In genomic region chr11:121892863-121893262, GRCh38 we compare ENCODE assay signal across 24 cellular contexts.
DNase-seq lines count a peak whose midpoint lies in the region; ATAC-seq and TF ChIP-seq lines count a peak whose summit lies in the region.
"Had no signal": no experiment of that assay in that cellular context is flagged by ENCODE, and none has a peak within 500 bp of the region (broad histone marks: within the 10 kb centered on the region; RNA-seq: fewer than 3 reads in every experiment).

No MANE protein-coding gene starts in this region.

- peak overlapping the region; percentile 53 for H3K4ac ChIP-seq in IMR-90 (ENCODE audit: low read depth, low read length)

- H3K4me2 ChIP-seq in IMR-90 (ENCODE audit: low read depth, low read length), result no peak overlapping the region

- H2AK5ac ChIP-seq in IMR-90 (ENCODE audit: low read depth, low read length), result peak overlapping the region; percentile 78; the same call in 1 of the 2 replicates

- peak overlapping the region; percentile 71; the same call in 1 of the 2 replicates for H2BK120ac ChIP-seq in IMR-90 (ENCODE audit: low read depth, low read length)

- H3K14ac ChIP-seq in IMR-90 (replicated peaks; ENCODE audit: low read depth, low read length), result 0 out of 2 replicates have a peak overlapping the region, but pooled peaks have one; percentile 43

- intact Hi-C loops in IMR-90 (cut with micrococcal nuclease), result loop anchor here (5.0 kb wide), 1 partner anchor 39 kb away; no protein-coding TSS in a partner anchor
- intact Hi-C loops in activated naive CD4-positive, alpha-beta T cell treated with anti-CD3 and anti-CD28 coated beads for 36 hours (cut with micrococcal nuclease), result no loop called here

- H2AK9ac ChIP-seq in IMR-90 (replicated peaks; ENCODE audit: low read depth, low read length, poor library complexity), result no peak overlapping the region

- dilution Hi-C loops in IMR-90 (cut with HindIII; ENCODE audit: low sequenced_read_pairs, unreplicated experiment), result no loop called here

- H2AFZ ChIP-seq in IMR-90 (replicated peaks; ENCODE audit: low read length, poor library complexity), result no peak overlapping the region

- H3K36me3 Mint-ChIP-seq in activated naive CD4-positive, alpha-beta T cell treated with anti-CD3 and anti-CD28 coated beads for 36 hours (ENCODE audit: low read depth), result no peaks in the 10 kb centered on the region
- H3K36me3 Mint-ChIP-seq: activated CD4-positive, alpha-beta memory T cell treated with anti-CD3 and anti-CD28 coated beads for 36 hours; activated naive CD4-positive, alpha-beta T cell treated with anti-CD3 and anti-CD28 coated beads, Interleukin-2, amount 50 U/mL, for 72 hours had no signal

- no peaks in the 10 kb centered on the region for H3K79me1 ChIP-seq in IMR-90 (ENCODE audit: low read depth in 1 of 2, low read length in 2 of 2)

- in situ Hi-C loops in IMR-90 (cut with MboI; ENCODE audit: low sequenced_read_pairs) (no loop called here), astrocyte of the cerebellum (cut with HindIII; ENCODE audit: low sequenced_read_pairs) (no loop called here)

- no peak overlapping the region for H3K23ac ChIP-seq in IMR-90 (ENCODE audit: low read depth, low read length)

- H4K20me1 ChIP-seq in IMR-90 (ENCODE audit: insufficient read depth, low read length), result no peaks in the 10 kb centered on the region

- peak overlapping the region; percentile 51; the same call in 1 of the 2 replicates for H2BK20ac ChIP-seq in IMR-90 (ENCODE audit: low read depth, low read length)

- H3K36me3 ChIP-seq in IMR-90 (ENCODE audit: control insufficient read depth, insufficient read depth, low read length), result no peaks in the 10 kb centered on the region
- H3K36me3 ChIP-seq: esophagus muscularis mucosa, neutrophil, SJSA1, thyroid gland had no signal

- DNase-seq in IMR-90 (peak; percentile 56), astrocyte of the cerebellum (ENCODE audit: low read depth) (peak; percentile 68), fibroblast of peridontal ligament (ENCODE audit: extremely low read depth) (peak; percentile 50), renal cortical epithelial cell (ENCODE audit: low read depth) (peak; percentile 91), AML-193 (lab: John Stamatoyannopoulos, UW) (no peak), 8988T (no peak)
- no peak for DNase-seq in activated naive CD4-positive, alpha-beta T cell treated with anti-CD3 and anti-CD28 coated beads for 36 hours
- DNase-seq: activated CD4-positive, alpha-beta memory T cell treated with anti-CD3 and anti-CD28 coated beads for 36 hours; activated T-cell treated with anti-CD3 and anti-CD28 coated beads, Interleukin-2, amount 50 U/mL, for 24 hours; C1 segment of cervical spinal cord; caudate nucleus; DMS 273 treated with DMSO at 0.1 percent for 48 hours; left cardiac atrium; MV-4-11; NCI-H187 treated with DMSO at 0.1 percent for 48 hours; NCI-H510A treated with DMSO at 0.1 percent for 48 hours; stimulated activated naive CD4-positive, alpha-beta T cell; T-helper 2 cell; thyroid gland had no signal

- H3K4me3 ChIP-seq in IMR-90 (ENCODE audit: insufficient read depth, low read depth, low read length) (no peak overlapping the region), astrocyte of the cerebellum (ENCODE audit: low read depth, low read length) (no peak overlapping the region)
- H3K4me3 ChIP-seq: esophagus muscularis mucosa, SJSA1, thyroid gland had no signal

- no peak for TF ChIP-seq POLR2A in IMR-90 (IDR thresholded peaks at IDR 0.05; ENCODE audit: low read depth, low read length)

- H2BK5ac ChIP-seq in IMR-90 (ENCODE audit: low read depth, low read length, poor library complexity, severe bottlenecking), result peak overlapping the region; percentile 83

- H3K9me1 ChIP-seq in IMR-90 (ENCODE audit: insufficient read depth, low read length), result 0 out of 2 replicates have a peak, but pooled peaks cover 8% of the 10 kb centered on the region

- WGBS in IMR-90 (ENCODE audit: extremely low coverage in 2 of 2, insufficient read length in 1 of 2), 2 experiments, result 83% methylated on average over 2 of the region's 3 CpGs; no CpG with 5 or more reads in 1 of the 2 experiments

- no peak overlapping the region for H3K27ac ChIP-seq in IMR-90 (ENCODE audit: insufficient read depth, low read length)
- H3K27ac ChIP-seq: neutrophil, SJSA1, thyroid gland had no signal

- no peaks in the 10 kb centered on the region for H3K27me3 ChIP-seq in IMR-90 (ENCODE audit: control insufficient read depth, insufficient read depth, low read length)
- H3K27me3 ChIP-seq: esophagus muscularis mucosa, neutrophil, SJSA1, thyroid gland had no signal

- TF ChIP-seq CTCF in IMR-90 (conservative IDR thresholded peaks at IDR 0.05; ENCODE audit: low read depth, low read length) (no peak), astrocyte of the cerebellum (IDR thresholded peaks at IDR 0.05; ENCODE audit: low read depth, low read length, missing control alignments) (no peak)

- no TSS peak for BruUV-seq in IMR-90 (replicated peaks; lab: Mats Ljungman, UMichigan)

- no peaks in the 10 kb centered on the region for H3K9me3 ChIP-seq in IMR-90 (ENCODE audit: control insufficient read depth, insufficient read depth, low read length)
- H3K9me3 ChIP-seq: esophagus muscularis mucosa, neutrophil, SJSA1, thyroid gland had no signal

- H3K18ac ChIP-seq in IMR-90 (ENCODE audit: low read depth, low read length), result peak overlapping the region; percentile 71; the same call in 1 of the 2 replicates

- POLR2A ChIA-PET in IMR-90 (lab: Charles Lee; ENCODE audit: unreplicated experiment), result no interaction called here

- peaks cover 22% of the 10 kb centered on the region; the same call in 1 of the 2 replicates for H3K4me1 ChIP-seq in IMR-90 (ENCODE audit: control insufficient read depth, insufficient read depth, low read length)
- H3K4me1 ChIP-seq: SJSA1, thyroid gland had no signal

- no peaks in the 10 kb centered on the region for H3K4me1 Mint-ChIP-seq in activated naive CD4-positive, alpha-beta T cell treated with anti-CD3 and anti-CD28 coated beads for 36 hours (ENCODE audit: low read depth)

- no peak overlapping the region for H3K27ac Mint-ChIP-seq in activated naive CD4-positive, alpha-beta T cell treated with anti-CD3 and anti-CD28 coated beads for 36 hours
- H3K27ac Mint-ChIP-seq: activated CD4-positive, alpha-beta memory T cell treated with anti-CD3 and anti-CD28 coated beads for 36 hours; activated naive CD4-positive, alpha-beta T cell treated with anti-CD3 and anti-CD28 coated beads, Interleukin-2, amount 50 U/mL, for 72 hours; activated T-cell treated with anti-CD3 and anti-CD28 coated beads, Interleukin-2, amount 50 U/mL, for 24 hours had no signal

- peak overlapping the region; percentile 41; the same call in 1 of the 2 replicates for H4K91ac ChIP-seq in IMR-90 (ENCODE audit: insufficient read depth, low read depth, low read length)

- peak overlapping the region; percentile 8; the same call in 1 of the 3 replicates for H2BK15ac ChIP-seq in IMR-90 (ENCODE audit: low read depth, low read length)

- no peak for ATAC-seq in IMR-90 (ENCODE audit: low read depth)
- ATAC-seq in GM21381 (IDR thresholded peaks at IDR 0.05; ENCODE audit: unreplicated experiment), result no peak
- ATAC-seq: activated naive CD4-positive, alpha-beta T cell treated with anti-CD3 and anti-CD28 coated beads, Interleukin-2, amount 50 U/mL, for 72 hours; left cardiac atrium had no signal

- H3K9me3 Mint-ChIP-seq in activated naive CD4-positive, alpha-beta T cell treated with anti-CD3 and anti-CD28 coated beads for 36 hours, result no peaks in the 10 kb centered on the region
- H3K9me3 Mint-ChIP-seq: activated CD4-positive, alpha-beta memory T cell treated with anti-CD3 and anti-CD28 coated beads for 36 hours; activated naive CD4-positive, alpha-beta T cell treated with anti-CD3 and anti-CD28 coated beads, Interleukin-2, amount 50 U/mL, for 72 hours; activated T-cell treated with anti-CD3 and anti-CD28 coated beads, Interleukin-2, amount 50 U/mL, for 24 hours had no signal

- CTCF ChIA-PET in IMR-90 (lab: Yijun Ruan, JAX), result interaction anchor here (0.7 to 1.3 kb wide), 2 partner anchors 11 to 238 kb away, joined by 4 read pairs; no protein-coding TSS in a partner anchor
- CTCF ChIA-PET in activated naive CD4-positive, alpha-beta T cell treated with anti-CD3 and anti-CD28 coated beads for 36 hours (lab: Charles Lee), result no interaction called here

- H4K8ac ChIP-seq in IMR-90 (ENCODE audit: low read depth in 2 of 2, low read length in 2 of 2), result 0 out of 4 replicates have a peak overlapping the region, but pooled peaks of 1 of the 2 experiments have one; percentile 2

- no peak overlapping the region for H3K9ac ChIP-seq in IMR-90 (ENCODE audit: low read depth, low read length)

- H3K56ac ChIP-seq in IMR-90 (ENCODE audit: extremely low read depth, insufficient read depth, low read length), result no peak overlapping the region

- no peak overlapping the region for H3K4me3 Mint-ChIP-seq in activated naive CD4-positive, alpha-beta T cell treated with anti-CD3 and anti-CD28 coated beads for 36 hours
- H3K4me3 Mint-ChIP-seq: activated CD4-positive, alpha-beta memory T cell treated with anti-CD3 and anti-CD28 coated beads for 36 hours; activated T-cell treated with anti-CD3 and anti-CD28 coated beads, Interleukin-2, amount 50 U/mL, for 24 hours had no signal

- no peak overlapping the region for H4K5ac ChIP-seq in IMR-90 (ENCODE audit: low read depth, low read length)

- H3K27me3 Mint-ChIP-seq in activated naive CD4-positive, alpha-beta T cell treated with anti-CD3 and anti-CD28 coated beads for 36 hours (ENCODE audit: low read depth), result no peaks in the 10 kb centered on the region
- H3K27me3 Mint-ChIP-seq: activated CD4-positive, alpha-beta memory T cell treated with anti-CD3 and anti-CD28 coated beads for 36 hours; activated T-cell treated with anti-CD3 and anti-CD28 coated beads, Interleukin-2, amount 50 U/mL, for 24 hours had no signal

- TF ChIP-seq RAD21 in IMR-90 (IDR thresholded peaks at IDR 0.05; ENCODE audit: low read length), result no peak

TF ChIP-seq in IMR-90, 13 proteins besides CTCF, POLR2A, EP300 and RAD21:
- TF ChIP-seq CHD1 (IDR thresholded peaks at IDR 0.05; ENCODE audit: low read depth, low read length) (no peak), CEBPB (IDR thresholded peaks at IDR 0.05; ENCODE audit: low read depth, low read length) (peak; percentile 90)

Comparison
In these comparisons a context has a peak if more than half of its experiments do, and no peak if none do; other contexts are left out.
1. DNase-seq: peak in IMR-90 (single experiment), astrocyte of the cerebellum (single experiment), fibroblast of peridontal ligament (single experiment) and renal cortical epithelial cell (single experiment); none in AML-193 (0 of 2), activated naive CD4-positive, alpha-beta T cell treated with anti-CD3 and anti-CD28 coated beads for 36 hours (single experiment) and 8988T (single experiment).